Comparison of ENCODE assay signal across 1 cellular context in genomic region chr17:42997390-42997983, GRCh38.
TF ChIP-seq lines count a peak whose summit lies in the region.

No MANE protein-coding gene starts in this region.

TF ChIP-seq in SK-N-SH, 30 proteins besides CTCF, POLR2A, EP300 and RAD21 (continued from another document):
- TF ChIP-seq RXRA (IDR thresholded peaks at IDR 0.05; ENCODE audit: borderline replicate concordance, low read depth), result no peak
- TF ChIP-seq NFIC (IDR thresholded peaks at IDR 0.05; ENCODE audit: borderline replicate concordance), result no peak
- TF ChIP-seq GATA2 (CRISPR knock-in tag; IDR thresholded peaks at IDR 0.05), result no peak
- no peak for TF ChIP-seq MXI1 (IDR thresholded peaks at IDR 0.05; ENCODE audit: low read depth, low read length)
- TF ChIP-seq YY1 (IDR thresholded peaks at IDR 0.05; ENCODE audit: low read depth), result no peak
- no peak for TF ChIP-seq JUND (IDR thresholded peaks at IDR 0.05)
- TF ChIP-seq FOXM1 (IDR thresholded peaks at IDR 0.05; ENCODE audit: low read depth), result no peak
TF ChIP-seq in SK-N-SH: peak in this region for 0.
